Comparison of ENCODE assay signal across 8 cellular contexts in the genomic region with DNA sequence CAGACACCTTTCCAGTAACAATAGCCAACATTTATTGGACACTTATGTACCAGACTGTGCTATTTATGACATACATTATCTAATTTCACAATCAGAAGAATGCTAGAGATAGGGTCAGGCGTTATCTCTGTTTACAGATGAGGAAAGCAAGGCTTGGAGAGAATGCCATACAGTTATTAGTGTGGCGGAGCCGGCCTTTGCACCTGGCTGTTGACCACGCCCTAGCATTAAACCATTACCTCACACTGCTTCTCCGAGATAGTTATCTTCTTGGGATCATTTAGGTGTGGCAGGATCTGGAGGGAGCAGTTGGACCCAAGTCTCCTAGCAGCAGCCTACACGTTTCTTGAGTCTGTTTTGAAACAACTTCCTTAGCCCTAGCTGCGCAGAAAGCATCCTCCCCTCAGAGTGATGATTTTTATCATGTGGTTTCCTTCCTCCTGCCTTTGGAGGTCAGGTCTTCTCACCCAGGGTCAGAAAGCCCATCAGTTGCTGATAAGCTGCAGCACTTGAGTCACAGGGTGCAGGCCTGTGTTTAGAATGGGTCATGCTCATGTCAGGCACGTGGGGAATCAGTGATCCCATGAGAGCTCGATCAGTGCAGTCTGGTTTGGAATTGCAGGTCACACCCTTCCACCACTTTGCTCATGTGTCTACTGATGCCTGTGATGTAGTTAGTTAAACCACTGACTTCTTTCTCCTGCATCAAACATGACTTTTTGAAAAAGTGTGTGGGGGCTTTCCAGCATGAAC.
DNase-seq lines count a peak whose midpoint lies in the region; ATAC-seq and TF ChIP-seq lines count a peak whose summit lies in the region.

No MANE protein-coding gene starts in this region.

- TF ChIP-seq POLR2A in suprapubic skin (IDR thresholded peaks at IDR 0.05): no peak

- peak overlapping the region; percentile 68 for H3K27ac ChIP-seq in suprapubic skin

- H3K9me3 ChIP-seq in suprapubic skin: no peaks in the 10 kb centered on the region

- 47% methylated on average over 9 of the region's 9 CpGs for WGBS in suprapubic skin

- H3K27ac Mint-ChIP-seq in activated T-helper 2 cell treated with anti-CD3 and anti-CD28 coated beads, Interferon-gamma antibody, Interleukin-2, Interleukin-4, amounts not matched to agents 10 μg/mL and 5 μg/mL and 100 μg/mL, durations not matched to agents 14 hours and 24 hours and 36 hours: peak overlapping the region; percentile 97

- no peaks in the 10 kb centered on the region for H3K27me3 Mint-ChIP-seq in activated T-helper 2 cell treated with anti-CD3 and anti-CD28 coated beads, Interferon-gamma antibody, Interleukin-2, Interleukin-4, amounts not matched to agents 10 μg/mL and 5 μg/mL and 100 μg/mL, durations not matched to agents 14 hours and 24 hours and 36 hours (ENCODE audit: low read depth)

- H3K4me3 ChIP-seq in GM12865 (ENCODE audit: low read depth, low read length) (peak overlapping the region; percentile 15), suprapubic skin (no peak overlapping the region)

- no peaks in the 10 kb centered on the region for H3K9me3 Mint-ChIP-seq in activated T-helper 2 cell treated with anti-CD3 and anti-CD28 coated beads, Interferon-gamma antibody, Interleukin-2, Interleukin-4, amounts not matched to agents 10 μg/mL and 5 μg/mL and 100 μg/mL, durations not matched to agents 14 hours and 24 hours and 36 hours

- H3K27me3 ChIP-seq in suprapubic skin: no peaks in the 10 kb centered on the region

- ATAC-seq in HG02798 (IDR thresholded peaks at IDR 0.05; ENCODE audit: poor library complexity, unreplicated experiment): peak; percentile 48

- H3K4me3 Mint-ChIP-seq in activated T-helper 2 cell treated with anti-CD3 and anti-CD28 coated beads, Interferon-gamma antibody, Interleukin-2, Interleukin-4, amounts not matched to agents 10 μg/mL and 5 μg/mL and 100 μg/mL, durations not matched to agents 14 hours and 24 hours and 36 hours (ENCODE audit: low read depth): peak overlapping the region; percentile 58

- intact Hi-C loops in activated T-helper 2 cell treated with anti-CD3 and anti-CD28 coated beads, Interferon-gamma antibody, Interleukin-2, Interleukin-4, amounts not matched to agents 10 μg/mL and 5 μg/mL and 100 μg/mL, durations not matched to agents 14 hours and 24 hours and 36 hours (cut with micrococcal nuclease): loop anchor here (1.0 to 10.0 kb wide), 5 partner anchors 149 to 1041 kb away; partner anchors contain the start of genes CFAP36, EML6 and PPP4R3B

- peaks cover 90% of the 10 kb centered on the region for H3K4me1 Mint-ChIP-seq in activated T-helper 2 cell treated with anti-CD3 and anti-CD28 coated beads, Interferon-gamma antibody, Interleukin-2, Interleukin-4, amounts not matched to agents 10 μg/mL and 5 μg/mL and 100 μg/mL, durations not matched to agents 14 hours and 24 hours and 36 hours (ENCODE audit: low read depth)

- peaks cover 99% of the 10 kb centered on the region for H3K4me1 ChIP-seq in suprapubic skin

- peaks cover 12% of the 10 kb centered on the region for H3K36me3 Mint-ChIP-seq in activated T-helper 2 cell treated with anti-CD3 and anti-CD28 coated beads, Interferon-gamma antibody, Interleukin-2, Interleukin-4, amounts not matched to agents 10 μg/mL and 5 μg/mL and 100 μg/mL, durations not matched to agents 14 hours and 24 hours and 36 hours (ENCODE audit: low read depth)

- DNase-seq in GM12865 (ENCODE audit: low read depth) (peak; percentile 79), NOMO-1 treated with dmso at 0.1 percent for 144 hours (lab: John Stamatoyannopoulos, UW; ENCODE audit: unreplicated experiment) (peak; percentile 46), islet precursor cell (peak; percentile 71), suprapubic skin (ENCODE audit: low spot score in 2 of 2) (no peak), occipital lobe (lab: John Stamatoyannopoulos, UW) (no peak), HPDE6-E6E7 (ENCODE audit: extremely low spot score) (no peak)
- peak; percentile 72 for DNase-seq in activated T-helper 2 cell treated with anti-CD3 and anti-CD28 coated beads, Interferon-gamma antibody, Interleukin-2, Interleukin-4, amounts not matched to agents 10 μg/mL and 5 μg/mL and 100 μg/mL, durations not matched to agents 14 hours and 24 hours and 36 hours (ENCODE audit: low spot score)

- H3K36me3 ChIP-seq in suprapubic skin: no peaks in the 10 kb centered on the region

- TF ChIP-seq CTCF in GM12865 (IDR thresholded peaks at IDR 0.05; ENCODE audit: insufficient read depth, low read depth, low read length, missing control alignments) (no peak), suprapubic skin (IDR thresholded peaks at IDR 0.05) (no peak)

- TF ChIP-seq EP300 in suprapubic skin (IDR thresholded peaks at IDR 0.05): no peak

Comparison
In these comparisons a context has a peak if more than half of its experiments do, and no peak if none do; other contexts are left out.
1. DNase-seq: peak in GM12865 (single experiment), NOMO-1 treated with dmso at 0.1 percent for 144 hours (single experiment), activated T-helper 2 cell treated with anti-CD3 and anti-CD28 coated beads, Interferon-gamma antibody, Interleukin-2, Interleukin-4, amounts not matched to agents 10 μg/mL and 5 μg/mL and 100 μg/mL, durations not matched to agents 14 hours and 24 hours and 36 hours (single experiment) and islet precursor cell (single experiment); none in suprapubic skin (0 of 2), occipital lobe (single experiment) and HPDE6-E6E7 (single experiment).